ENCODE assay signal across 13 cellular contexts in the genomic region with DNA sequence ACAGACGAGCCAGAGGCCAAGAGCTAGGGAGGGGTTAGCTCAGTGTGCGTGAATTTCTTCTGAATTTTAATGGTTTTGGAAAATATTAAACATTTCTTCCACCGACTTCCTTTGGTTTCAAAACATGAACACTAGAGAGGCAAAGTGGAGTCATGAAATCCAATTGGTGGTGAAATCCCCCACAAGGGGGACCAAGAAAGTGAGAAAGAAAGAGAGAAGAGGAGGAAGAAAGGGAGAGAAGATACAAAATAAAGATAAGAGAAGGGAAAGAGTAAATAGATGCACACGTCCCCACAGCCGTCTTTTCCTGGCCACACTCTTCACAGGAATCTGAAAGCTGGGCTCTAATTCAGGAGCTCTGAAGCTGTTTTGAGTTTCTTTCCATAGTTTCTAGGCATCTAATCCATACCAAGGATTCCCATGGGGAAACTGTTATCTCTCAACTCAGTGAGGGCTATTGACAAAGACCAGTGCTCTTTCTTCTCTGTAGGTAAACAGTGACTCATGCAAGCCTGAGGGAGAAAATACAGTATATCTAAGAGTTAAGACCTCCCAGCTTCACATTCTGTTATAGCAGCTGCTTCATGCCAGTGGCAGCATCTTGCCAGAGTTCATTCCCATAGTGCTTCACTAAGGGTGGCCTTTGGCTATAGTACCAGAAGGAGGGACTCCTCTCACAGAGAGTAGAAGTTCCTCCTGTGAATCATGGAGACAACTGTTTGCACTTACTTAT.
DNase-seq lines count a peak whose midpoint lies in the region; ATAC-seq and TF ChIP-seq lines count a peak whose summit lies in the region.
"Had no signal": no experiment of that assay in that cellular context is flagged by ENCODE, and none has a peak within 500 bp of the region (broad histone marks: within the 10 kb centered on the region; RNA-seq: fewer than 3 reads in every experiment).

No MANE protein-coding gene starts in this region.

- H3K79me2 ChIP-seq in PC-3 (ENCODE audit: low read length): no peaks in the 10 kb centered on the region

- intact Hi-C loops in PC-3 (cut with micrococcal nuclease): loop anchor here (2.0 to 5.0 kb wide), 2 partner anchors 135 to 250 kb away; no protein-coding TSS in a partner anchor

- no peak overlapping the region for H3K27ac ChIP-seq in PC-3 (ENCODE audit: low read length)

- no peaks in the 10 kb centered on the region for H3K27me3 ChIP-seq in PC-3 (ENCODE audit: low read length)
- H3K27me3 ChIP-seq: breast epithelium had no signal

- H3K4me3 ChIP-seq in PC-3 (ENCODE audit: low read length): no peak overlapping the region
- no peak overlapping the region for H3K4me3 ChIP-seq in epithelial cell of esophagus (ENCODE audit: low read length)
- H3K4me3 ChIP-seq in skeletal muscle cell (ENCODE audit: low read depth, low read length): no peak overlapping the region
- H3K4me3 ChIP-seq: breast epithelium had no signal

- H3F3A ChIP-seq in PC-3 (ENCODE audit: low read length, unreplicated experiment): no peaks in the 10 kb centered on the region

- ATAC-seq in PC-3: peak; percentile 85
- ATAC-seq: activated T-cell treated with anti-CD3 and anti-CD28 coated beads, Interleukin-2, amount 50 U/mL, for 72 hours; stimulated activated naive B cell treated with anti-CD40 and anti-IgM and Interleukin-4, amounts not matched to agents 10 μg/mL and 1 μg/mL and 100 μg/mL, for 72 hours had no signal

- H2AFZ ChIP-seq in PC-3 (ENCODE audit: low read length): no peak overlapping the region

- no TSS peak for BruUV-seq in PC-3 (replicated peaks; lab: Mats Ljungman, UMichigan)

- no peaks in the 10 kb centered on the region for H3K36me3 ChIP-seq in PC-3 (ENCODE audit: low read depth, low read length)
- H3K36me3 ChIP-seq: breast epithelium had no signal

- H3K4me1 ChIP-seq in PC-3 (ENCODE audit: insufficient read depth, low read length): peaks cover 28% of the 10 kb centered on the region
- H3K4me1 ChIP-seq: breast epithelium had no signal

- no peak for TF ChIP-seq CTCF in PC-3 (conservative IDR thresholded peaks at IDR 0.05; ENCODE audit: low read depth, low read length)
- no peak for TF ChIP-seq CTCF in epithelial cell of esophagus (IDR thresholded peaks at IDR 0.05; ENCODE audit: insufficient read depth, low read depth, low read length, missing control alignments)

- no peaks in the 10 kb centered on the region for H3K9me3 ChIP-seq in PC-3 (ENCODE audit: low read length)
- H3K9me3 ChIP-seq: breast epithelium had no signal

- CTCF ChIA-PET in PC-3 (lab: Charles Lee): interaction anchor here (1.7 kb wide), 1 partner anchor 136 kb away, joined by 6 read pairs; no protein-coding TSS in a partner anchor

- DNase-seq in ELR (ENCODE audit: low read depth) (peak; percentile 47), PC-3 (peak; percentile 89), epithelial cell of esophagus (ENCODE audit: low read depth) (peak; percentile 47), skeletal muscle cell (ENCODE audit: low read depth) (peak; percentile 83), kidney tubule cell (ENCODE audit: low spot score) (no peak), NCI-H748 treated with DMSO at 0.1 percent for 48 hours (lab: John Stamatoyannopoulos, UW) (no peak)
- no peak for DNase-seq in stimulated activated CD8-positive, alpha-beta memory T cell treated with anti-CD3 and anti-CD28 coated beads, Interleukin-4, amount 100 ng/mL, for 48 hours
- DNase-seq: activated B cell treated with CpG ODN at 0.5 μM for 24 hours; activated T-cell treated with anti-CD3 and anti-CD28 coated beads, Interleukin-2, amount 50 U/mL, for 72 hours; foreskin melanocyte; occipital lobe; stimulated activated naive B cell treated with anti-CD40 and anti-IgM and Interleukin-4, amounts not matched to agents 10 μg/mL and 1 μg/mL and 100 μg/mL, for 72 hours had no signal

- no peak overlapping the region for H3K9ac ChIP-seq in PC-3 (ENCODE audit: low read length)

- POLR2A ChIA-PET in PC-3 (lab: Charles Lee; ENCODE audit: unreplicated experiment): interaction anchor here (0.6 to 0.7 kb wide), 2 partner anchors 12 to 138 kb away, joined by 3 to 4 read pairs; no protein-coding TSS in a partner anchor

- H3K9me2 ChIP-seq in PC-3 (replicated peaks; ENCODE audit: low read length): no peaks in the 10 kb centered on the region

- H3K4me2 ChIP-seq in PC-3 (ENCODE audit: low read length): peak overlapping the region; percentile 25

- H4K20me1 ChIP-seq in PC-3 (ENCODE audit: low read length): no peaks in the 10 kb centered on the region

Comparison
In these comparisons a context has a peak if more than half of its experiments do, and no peak if none do; other contexts are left out.
1. DNase-seq: peak in ELR (single experiment), PC-3 (single experiment), epithelial cell of esophagus (single experiment) and skeletal muscle cell (single experiment); none in kidney tubule cell (single experiment), stimulated activated CD8-positive, alpha-beta memory T cell treated with anti-CD3 and anti-CD28 coated beads, Interleukin-4, amount 100 ng/mL, for 48 hours (single experiment) and NCI-H748 treated with DMSO at 0.1 percent for 48 hours (single experiment).